In the genomic region with DNA sequence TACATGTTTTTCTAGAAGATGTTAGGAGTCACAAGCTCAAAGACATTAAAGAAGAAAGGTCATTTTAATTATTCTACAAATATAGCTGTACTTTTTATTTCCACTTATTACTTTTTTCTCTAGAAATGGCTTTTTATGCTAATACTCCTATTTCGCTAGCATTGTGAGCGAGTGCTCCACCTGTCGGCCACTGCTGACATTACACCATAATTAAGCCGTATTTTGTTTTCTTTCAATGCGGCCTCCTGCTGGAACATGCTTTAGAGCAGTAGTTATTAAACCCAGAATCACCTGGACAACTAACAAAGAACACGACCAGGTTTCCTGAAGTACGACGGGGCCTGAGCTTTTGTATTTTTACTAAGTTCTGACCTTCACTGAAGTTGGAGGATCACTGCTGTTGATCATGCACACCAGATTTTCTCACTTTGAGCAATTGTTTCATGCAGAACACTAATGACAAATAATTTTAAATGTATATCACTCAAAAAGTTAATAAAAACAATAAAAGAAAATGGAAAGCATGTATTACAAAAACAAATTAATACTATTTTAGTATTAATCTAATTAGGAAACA, we compare ENCODE assay signal across 1 cellular context.
TF ChIP-seq lines count a peak whose summit lies in the region.

No MANE protein-coding gene starts in this region.

TF ChIP-seq in HCT116, 20 proteins besides CTCF, POLR2A, EP300 and RAD21 (continued from another document):
- no peak for TF ChIP-seq REST (IDR thresholded peaks at IDR 0.05; ENCODE audit: low read depth)
